In genomic region chr1:181661569-181661968, GRCh38 we compare ENCODE assay signal across 1 cellular context.
TF ChIP-seq lines count a peak whose summit lies in the region.

No MANE protein-coding gene starts in this region.

TF ChIP-seq in K562, 482 proteins besides CTCF, POLR2A, EP300 and RAD21 (continued from another document):
- TF ChIP-seq CSDE1 (IDR thresholded peaks at IDR 0.05): no peak
- no peak for TF ChIP-seq KDM2B (CRISPR knock-in tag; IDR thresholded peaks at IDR 0.05)
- peak; percentile 33; the same call in 1 of the 2 replicates for TF ChIP-seq NFIC (IDR thresholded peaks at IDR 0.05)
- TF ChIP-seq, protein P1, sequence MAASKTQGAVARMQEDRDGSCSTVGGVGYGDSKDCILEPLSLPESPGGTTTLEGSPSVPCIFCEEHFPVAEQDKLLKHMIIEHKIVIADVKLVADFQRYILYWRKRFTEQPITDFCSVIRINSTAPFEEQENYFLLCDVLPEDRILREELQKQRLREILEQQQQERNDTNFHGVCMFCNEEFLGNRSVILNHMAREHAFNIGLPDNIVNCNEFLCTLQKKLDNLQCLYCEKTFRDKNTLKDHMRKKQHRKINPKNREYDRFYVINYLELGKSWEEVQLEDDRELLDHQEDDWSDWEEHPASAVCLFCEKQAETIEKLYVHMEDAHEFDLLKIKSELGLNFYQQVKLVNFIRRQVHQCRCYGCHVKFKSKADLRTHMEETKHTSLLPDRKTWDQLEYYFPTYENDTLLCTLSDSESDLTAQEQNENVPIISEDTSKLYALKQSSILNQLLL (CRISPR knock-in tag; IDR thresholded peaks at IDR 0.05; ENCODE audit: borderline replicate concordance): no peak
- no peak for TF ChIP-seq RHOXF2B (CRISPR knock-in tag; conservative IDR thresholded peaks at IDR 0.05)
- no peak for TF ChIP-seq MAZ (CRISPR knock-in tag; conservative IDR thresholded peaks at IDR 0.05 in 1 of 2, IDR thresholded peaks at IDR 0.05 in 1 of 2)
- TF ChIP-seq ZNF274 (IDR thresholded peaks at IDR 0.05; ENCODE audit: borderline replicate concordance, low read depth, low read length): no peak
- TF ChIP-seq REST (CRISPR knock-in tag; IDR thresholded peaks at IDR 0.05; ENCODE audit: low read depth): no peak
- TF ChIP-seq DNMT1 (IDR thresholded peaks at IDR 0.05): no peak
- TF ChIP-seq CHD2 (IDR thresholded peaks at IDR 0.05; ENCODE audit: low read depth, low read length): no peak
- TF ChIP-seq, protein P2, sequence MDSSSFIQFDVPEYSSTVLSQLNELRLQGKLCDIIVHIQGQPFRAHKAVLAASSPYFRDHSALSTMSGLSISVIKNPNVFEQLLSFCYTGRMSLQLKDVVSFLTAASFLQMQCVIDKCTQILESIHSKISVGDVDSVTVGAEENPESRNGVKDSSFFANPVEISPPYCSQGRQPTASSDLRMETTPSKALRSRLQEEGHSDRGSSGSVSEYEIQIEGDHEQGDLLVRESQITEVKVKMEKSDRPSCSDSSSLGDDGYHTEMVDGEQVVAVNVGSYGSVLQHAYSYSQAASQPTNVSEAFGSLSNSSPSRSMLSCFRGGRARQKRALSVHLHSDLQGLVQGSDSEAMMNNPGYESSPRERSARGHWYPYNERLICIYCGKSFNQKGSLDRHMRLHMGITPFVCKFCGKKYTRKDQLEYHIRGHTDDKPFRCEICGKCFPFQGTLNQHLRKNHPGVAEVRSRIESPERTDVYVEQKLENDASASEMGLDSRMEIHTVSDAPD (CRISPR knock-in tag; IDR thresholded peaks at IDR 0.05): no peak
- TF ChIP-seq ZNF76 (CRISPR knock-in tag; IDR thresholded peaks at IDR 0.05; ENCODE audit: borderline replicate concordance): no peak
- no peak for TF ChIP-seq NFIX (CRISPR knock-in tag; IDR thresholded peaks at IDR 0.05; ENCODE audit: low read depth)
- no peak for TF ChIP-seq ZNF77 (CRISPR knock-in tag; IDR thresholded peaks at IDR 0.05)
- no peak for TF ChIP-seq ZNF384 (IDR thresholded peaks at IDR 0.05; ENCODE audit: low read depth, low read length)
- no peak for TF ChIP-seq MGA (IDR thresholded peaks at IDR 0.05)
- no peak for TF ChIP-seq ZNF695 (CRISPR knock-in tag; IDR thresholded peaks at IDR 0.05)
- TF ChIP-seq GATAD2A (IDR thresholded peaks at IDR 0.05): no peak
- no peak for TF ChIP-seq ZNF324 (CRISPR knock-in tag; IDR thresholded peaks at IDR 0.05)
- TF ChIP-seq FOXA3 (CRISPR knock-in tag; conservative IDR thresholded peaks at IDR 0.05 in 1 of 2, IDR thresholded peaks at IDR 0.05 in 1 of 2): peak in 1 of 2 experiments; percentile 87; a peak in 2 of 4 replicates
- no peak for TF ChIP-seq ZKSCAN1 (IDR thresholded peaks at IDR 0.05; ENCODE audit: low read depth, low read length)
